ENCODE assay signal across 17 cellular contexts in the genomic region with DNA sequence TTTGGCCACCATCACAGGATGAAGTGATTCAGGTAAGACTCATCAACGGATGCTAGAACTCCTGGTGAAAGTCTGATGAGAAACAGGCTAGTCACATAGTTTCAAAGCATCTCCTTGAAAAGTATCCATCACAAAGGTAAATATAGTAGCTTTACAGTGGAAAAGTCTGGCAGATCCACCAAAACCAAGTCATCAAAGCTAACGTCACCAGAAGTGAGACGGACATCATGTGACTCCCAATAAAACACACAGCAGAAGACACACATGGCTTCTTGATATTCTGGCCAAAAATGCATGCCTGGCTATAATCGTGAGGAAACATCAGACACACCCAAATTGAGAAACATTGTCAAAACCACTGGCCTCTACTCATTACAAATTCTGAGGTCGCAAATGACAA. TPM values are rescaled to one million over a fixed set of nuclear protein-coding genes. Genes with fewer than 3 reads are reported as not detected.
A peak's percentile ranks its signal among the peaks of the same experiment; 100 is the strongest.
DNase-seq lines count a peak whose midpoint lies in the region; ATAC-seq, FAIRE-seq and TF ChIP-seq lines count a peak whose summit lies in the region.
"Had no signal": no experiment of that assay in that cellular context is flagged by ENCODE, and none has a peak within 500 bp of the region (broad histone marks: within the 10 kb centered on the region; RNA-seq: fewer than 3 reads in every experiment).

No MANE protein-coding gene starts in this region.

- no peak for TF ChIP-seq RAD21 in A549 (conservative IDR thresholded peaks at IDR 0.05 in 1 of 2, IDR thresholded peaks at IDR 0.05 in 1 of 2)

- TF ChIP-seq POLR2A in A549 (IDR thresholded peaks at IDR 0.05; ENCODE audit: low read length) (no peak), GM12891 (IDR thresholded peaks at IDR 0.05; ENCODE audit: low read depth, low read length) (no peak)

- peak in 1 of 2 experiments; percentile 22; a peak in 1 of 5 replicates for TF ChIP-seq EP300 in A549 (IDR thresholded peaks at IDR 0.05)

- ATAC-seq in A549 (peak; percentile 47 to 57; a peak in 5 of 6 replicates), RWPE2 (ENCODE audit: low read depth) (peak; percentile 93), GM18858 (IDR thresholded peaks at IDR 0.05; ENCODE audit: unreplicated experiment) (no peak)
- ATAC-seq: activated naive CD8-positive, alpha-beta T cell treated with anti-CD3 and anti-CD28 coated beads, Interleukin-2, amount 50 U/mL, for 24 hours had no signal

- H3K4me1 ChIP-seq in A549 (peaks cover 15% of the 10 kb centered on the region; the same call in 2 of the 3 replicates), RWPE2 (ENCODE audit: insufficient read depth, poor library complexity, severe bottlenecking) (peaks cover 8% of the 10 kb centered on the region)
- H3K4me1 ChIP-seq: esophagus squamous epithelium, stomach had no signal

- H3K9me3 ChIP-seq in A549 (no peaks in the 10 kb centered on the region), RWPE2 (ENCODE audit: severe bottlenecking) (no peaks in the 10 kb centered on the region)
- H3K9me3 ChIP-seq: esophagus squamous epithelium, neutrophil, stomach had no signal

- no peak overlapping the region for H3K4me2 ChIP-seq in A549

- TF ChIP-seq CTCF in A549 (IDR thresholded peaks at IDR 0.05) (no peak), RWPE2 (IDR thresholded peaks at IDR 0.05; ENCODE audit: poor library complexity, severe bottlenecking) (no peak), fibroblast of mammary gland (conservative IDR thresholded peaks at IDR 0.05; ENCODE audit: control insufficient read depth, insufficient read depth, low read depth, low read length) (no peak)

- H3K36me3 ChIP-seq in RWPE2 (ENCODE audit: low read depth) = no peaks in the 10 kb centered on the region

- no peaks in the 10 kb centered on the region for H3K27me3 ChIP-seq in RWPE2 (ENCODE audit: insufficient read depth, poor library complexity, severe bottlenecking)
- H3K27me3 ChIP-seq: esophagus squamous epithelium, neutrophil, stomach had no signal

- WGBS in A549 (ENCODE audit: missing lambda C conversion rate) = 23% methylated on average over 5 of the region's 5 CpGs

- no peak overlapping the region for H3K27ac ChIP-seq in A549
- H3K27ac ChIP-seq in RWPE2 (ENCODE audit: poor library complexity, severe bottlenecking) = peak overlapping the region; percentile 82
- H3K27ac ChIP-seq: esophagus squamous epithelium, neutrophil, stomach had no signal

- CTCF ChIA-PET in A549 (lab: Yijun Ruan, JAX) = interaction anchor here (1.0 to 1.2 kb wide), 3 partner anchors 11 to 159 kb away, joined by 3 read pairs; no protein-coding TSS in a partner anchor

- peak in 1 of 2 experiments; percentile 61 for DNase-seq in A549 (ENCODE audit: low read depth in 1 of 2, low spot score in 1 of 2)
- no peak for DNase-seq in GM12891 (ENCODE audit: insufficient read length, low spot score)
- no peak for DNase-seq in RWPE2 (ENCODE audit: low spot score)
- peak; percentile 93 for DNase-seq in fibroblast of mammary gland (ENCODE audit: low read depth)
- DNase-seq in activated effector memory CD4-positive, alpha-beta T cell treated with Interleukin-2 at 50 U/mL for 16 hours = no peak
- no peak for DNase-seq in GDM1 (lab: John Stamatoyannopoulos, UW)
- DNase-seq in inferior parietal cortex (ENCODE audit: extremely low spot score) = no peak
- DNase-seq: activated CD4-positive, CD25-positive, alpha-beta regulatory T cell treated with anti-CD3 and anti-CD28 coated beads, Interleukin-2, amount 50 U/mL, for 72 hours; activated naive CD8-positive, alpha-beta T cell treated with anti-CD3 and anti-CD28 coated beads, Interleukin-2, amount 50 U/mL, for 24 hours; AML-193; esophagus squamous epithelium; NCI-H1092; stomach had no signal

- POLR2A ChIA-PET in A549 (lab: Yijun Ruan, JAX) = no interaction called here

- FAIRE-seq in A549 (lab: Jason Lieb, UNC) (peak; percentile 72), GM12891 (lab: Jason Lieb, UNC) (peak; percentile 63)
- FAIRE-seq: colon had no signal

- H3K4me3 ChIP-seq in A549 (no peak overlapping the region), RWPE2 (ENCODE audit: severe bottlenecking) (no peak overlapping the region), fibroblast of mammary gland (ENCODE audit: control insufficient read depth, low read depth, low read length) (no peak overlapping the region)
- H3K4me3 ChIP-seq: esophagus squamous epithelium, skin epidermis, stomach had no signal

TF ChIP-seq in A549, 52 proteins besides CTCF, POLR2A, EP300 and RAD21 (continues in another document):
- no peak for TF ChIP-seq HOXB5 (CRISPR knock-in tag; IDR thresholded peaks at IDR 0.05)
- no peak for TF ChIP-seq NR3C1 (IDR thresholded peaks at IDR 0.05)
- TF ChIP-seq JUNB (IDR thresholded peaks at IDR 0.05) = peak; percentile 76
- no peak for TF ChIP-seq HOXA7 (CRISPR knock-in tag; IDR thresholded peaks at IDR 0.05)
- no peak for TF ChIP-seq MYC (IDR thresholded peaks at IDR 0.05; ENCODE audit: borderline replicate concordance, low read length)
- TF ChIP-seq HES2 (IDR thresholded peaks at IDR 0.05) = no peak
- TF ChIP-seq, protein P1, sequence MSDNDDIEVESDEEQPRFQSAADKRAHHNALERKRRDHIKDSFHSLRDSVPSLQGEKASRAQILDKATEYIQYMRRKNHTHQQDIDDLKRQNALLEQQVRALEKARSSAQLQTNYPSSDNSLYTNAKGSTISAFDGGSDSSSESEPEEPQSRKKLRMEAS (IDR thresholded peaks at IDR 0.05) = 0 out of 2 replicates have a peak, but pooled peaks have one; percentile 30
- no peak for TF ChIP-seq GATA3 (IDR thresholded peaks at IDR 0.05; ENCODE audit: borderline replicate concordance)
- peak; percentile 26; the same call in 1 of the 2 replicates for TF ChIP-seq FOSL2 (IDR thresholded peaks at IDR 0.05)
- TF ChIP-seq FOSL2 (CRISPR knock-in tag; IDR thresholded peaks at IDR 0.05) = peak; percentile 48
- TF ChIP-seq CEBPB (IDR thresholded peaks at IDR 0.05) = 0 out of 4 replicates have a peak, but pooled peaks of 1 of the 2 experiments have one; percentile 20
- no peak for TF ChIP-seq ZFP36 (IDR thresholded peaks at IDR 0.05; ENCODE audit: borderline replicate concordance, partially characterized antibody)
- TF ChIP-seq RNF2 (IDR thresholded peaks at IDR 0.05; ENCODE audit: borderline replicate concordance, low read depth) = no peak

TF ChIP-seq in GM12891, 5 proteins besides CTCF, POLR2A, EP300 and RAD21:
- no peak for TF ChIP-seq POLR2AphosphoS5 (IDR thresholded peaks at IDR 0.05; ENCODE audit: low read depth, low read length)
- TF ChIP-seq SPI1 (IDR thresholded peaks at IDR 0.05; ENCODE audit: low read depth, low read length) = no peak
- no peak for TF ChIP-seq PAX5 (IDR thresholded peaks at IDR 0.05; ENCODE audit: insufficient read depth, low read length, severe bottlenecking)
- TF ChIP-seq TAF1 (IDR thresholded peaks at IDR 0.05; ENCODE audit: low read depth, low read length) = no peak
- no peak for TF ChIP-seq POU2F2 (IDR thresholded peaks at IDR 0.05; ENCODE audit: low read depth, low read length)

RNA-seq across cellular contexts. Expression of gene TRPV3, which starts 17.9 kb away (rescaled TPM):
- polyA plus RNA-seq in A549 (2011; rRNA removed) (1.2 TPM in 2 replicates), A549 (2017; fragmentation: RNase III; extraction: RNeasy Plus Mini Kit Qiagen cat#74134 plus additional on column Dnase treatment) (0.44 to 0.54 TPM (median 0.46 TPM) in 3 replicates)
- 0.60 and 0.86 TPM in 2 replicates for polyA plus RNA-seq in A549 (2012; cell fraction: cytosol; rRNA removed)
- 1.2 and 2.1 TPM in 2 replicates for polyA plus RNA-seq in A549 (2012; cell fraction: nucleus; rRNA removed)
- polyA minus RNA-seq in A549 (2011; rRNA and poly(A)+ RNA removed) = 1.8 and 6.7 TPM in 2 replicates
- polyA plus RNA-seq in GM12891 (2012; ENCODE audit: low read depth, missing spikeins) = 1.5 TPM

RNA-seq across cellular contexts. Expression of gene TRPV1, which starts 33.7 kb away (rescaled TPM):
- polyA plus RNA-seq in A549 (2011; rRNA removed) (3.0 and 4.3 TPM in 2 replicates), A549 (2017; fragmentation: RNase III; extraction: RNeasy Plus Mini Kit Qiagen cat#74134 plus additional on column Dnase treatment) (5.0 to 5.3 TPM (median 5.1 TPM) in 3 replicates)
- 4.3 and 5.5 TPM in 2 replicates for polyA plus RNA-seq in A549 (2012; cell fraction: cytosol; rRNA removed)
- polyA plus RNA-seq in A549 (2012; cell fraction: nucleus; rRNA removed) = 30.3 and 41.3 TPM in 2 replicates
- 3.4 and 3.6 TPM in 2 replicates for polyA minus RNA-seq in A549 (2011; rRNA and poly(A)+ RNA removed)
- polyA plus RNA-seq in GM12891 (2012; ENCODE audit: low read depth, missing spikeins) = 1.7 TPM
